15 cellular contexts compared by ENCODE assay signal in the genomic region with DNA sequence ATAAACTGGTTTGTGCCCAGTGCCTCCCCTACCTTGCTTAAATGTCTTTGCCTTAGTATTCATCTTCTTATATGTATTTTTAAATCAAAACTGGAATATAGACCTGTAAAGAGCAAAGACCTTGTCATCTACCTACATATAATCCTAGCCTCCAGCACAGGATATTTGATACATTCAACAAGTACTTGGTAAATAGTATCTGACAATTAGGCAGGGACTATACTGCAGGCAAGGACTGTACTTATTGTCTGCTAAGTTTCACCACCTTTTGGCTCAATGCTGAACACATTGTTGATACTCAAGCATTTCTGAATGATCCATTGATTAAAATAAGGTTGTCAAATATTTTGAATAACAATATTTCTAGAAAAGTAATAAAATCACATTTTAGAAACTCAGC.
DNase-seq lines count a peak whose midpoint lies in the region; ATAC-seq lines count a peak whose summit lies in the region.
"Had no signal": no experiment of that assay in that cellular context is flagged by ENCODE, and none has a peak within 500 bp of the region (broad histone marks: within the 10 kb centered on the region; RNA-seq: fewer than 3 reads in every experiment).

No MANE protein-coding gene starts in this region.

- H3K27ac Mint-ChIP-seq in memory B cell, result peak overlapping the region; percentile 72
- H3K27ac Mint-ChIP-seq: CD8-positive, alpha-beta memory T cell had no signal

- H3K27me3 Mint-ChIP-seq in memory B cell, result no peaks in the 10 kb centered on the region
- H3K27me3 Mint-ChIP-seq: CD8-positive, alpha-beta memory T cell had no signal

- DNase-seq in NCI-H1436 (lab: John Stamatoyannopoulos, UW), result peak; percentile 3
- DNase-seq in NCI-H1436 treated with DMSO at 0.1 percent for 48 hours (lab: John Stamatoyannopoulos, UW), result no peak
- peak; percentile 43 for DNase-seq in NCI-H2029 (lab: John Stamatoyannopoulos, UW)
- DNase-seq in NCI-H69 (lab: John Stamatoyannopoulos, UW), result peak; percentile 16
- DNase-seq in memory B cell (ENCODE audit: low spot score in 2 of 2), result no peak
- no peak for DNase-seq in NK-92 (lab: John Stamatoyannopoulos, UW; ENCODE audit: unreplicated experiment)
- no peak for DNase-seq in A172 (ENCODE audit: low spot score)
- DNase-seq in stimulated activated naive CD4-positive, alpha-beta T cell treated with Interleukin-2 at 50 U/mL for 16 hours (lab: John Stamatoyannopoulos, UW), result no peak
- DNase-seq: CD8-positive, alpha-beta memory T cell; EL; H9; NCI-H2171; NK-92 treated with Interleukin-12 subunit alpha and Interleukin-12 subunit beta, amount 100 ng/mL, for 24 hours; SHP77 treated with DMSO at 0.1 percent for 48 hours had no signal

- H3K36me3 Mint-ChIP-seq in memory B cell, result peaks cover 39% of the 10 kb centered on the region

- H3K9me3 Mint-ChIP-seq in memory B cell, result peaks cover 2% of the 10 kb centered on the region
- H3K9me3 Mint-ChIP-seq: H9 had no signal

- H3K4me1 Mint-ChIP-seq in memory B cell, result peaks cover 5% of the 10 kb centered on the region

- no peak for ATAC-seq in memory B cell (ENCODE audit: low read depth)
- ATAC-seq: SK-N-SH treated with all-trans-retinoic acid at 6 μM for 48 hours had no signal

- no peak overlapping the region for H3K4me3 Mint-ChIP-seq in memory B cell
- H3K4me3 Mint-ChIP-seq: CD8-positive, alpha-beta memory T cell; H9 had no signal

Comparison
In these comparisons a context has a peak if more than half of its experiments do, and no peak if none do; other contexts are left out.
1. DNase-seq: peak in NCI-H1436 (single experiment), NCI-H2029 (single experiment) and NCI-H69 (single experiment); none in NCI-H1436 treated with DMSO at 0.1 percent for 48 hours (single experiment), memory B cell (0 of 2), NK-92 (single experiment), A172 (single experiment) and stimulated activated naive CD4-positive, alpha-beta T cell treated with Interleukin-2 at 50 U/mL for 16 hours (single experiment).